In genomic region chrX:105210258-105210657, GRCh38 we compare ENCODE assay signal across 28 cellular contexts. TPM values are rescaled to one million over a fixed set of nuclear protein-coding genes. Genes with fewer than 3 reads are reported as not detected.
DNase-seq lines count a peak whose midpoint lies in the region; ATAC-seq and TF ChIP-seq lines count a peak whose summit lies in the region.
"Had no signal": no experiment of that assay in that cellular context is flagged by ENCODE, and none has a peak within 500 bp of the region (broad histone marks: within the 10 kb centered on the region; RNA-seq: fewer than 3 reads in every experiment).

No MANE protein-coding gene starts in this region.

- no peaks in the 10 kb centered on the region for H3K27me3 Mint-ChIP-seq in glutamatergic neuron (ENCODE audit: unreplicated experiment)
- H3K27me3 Mint-ChIP-seq in activated naive CD4-positive, alpha-beta T cell treated with anti-CD3 and anti-CD28 coated beads, Interleukin-2, amount 10 ng/mL, durations not matched to agents 7 days and 5 days, result no peaks in the 10 kb centered on the region
- H3K27me3 Mint-ChIP-seq: activated CD4-positive, alpha-beta memory T cell treated with anti-CD3 and anti-CD28 coated beads for 36 hours; brain; stimulated activated naive B cell treated with anti-CD40 and anti-IgM and Interleukin-4, amounts not matched to agents 10 μg/mL and 1 μg/mL and 100 μg/mL, for 72 hours had no signal

- BruUV-seq in A673 (replicated peaks; lab: Mats Ljungman, UMichigan) (no TSS peak), Panc1 (replicated peaks; lab: Mats Ljungman, UMichigan) (no TSS peak)

- in situ Hi-C loops in Panc1 (cut with HindIII; ENCODE audit: low pct_unique_long_range_greater_than_20kb, low sequenced_read_pairs), result no loop called here

- no peak overlapping the region for H3K27ac Mint-ChIP-seq in glutamatergic neuron (ENCODE audit: unreplicated experiment)
- H3K27ac Mint-ChIP-seq in activated naive CD4-positive, alpha-beta T cell treated with anti-CD3 and anti-CD28 coated beads, Interleukin-2, amount 10 ng/mL, durations not matched to agents 7 days and 5 days, result no peak overlapping the region
- H3K27ac Mint-ChIP-seq: activated CD4-positive, alpha-beta memory T cell treated with anti-CD3 and anti-CD28 coated beads for 36 hours; brain; stimulated activated naive B cell treated with anti-CD40 and anti-IgM and Interleukin-4, amounts not matched to agents 10 μg/mL and 1 μg/mL and 100 μg/mL, for 72 hours had no signal

- H3K4me1 ChIP-seq in A673 (ENCODE audit: insufficient read depth, low read length, poor library complexity, severe bottlenecking) (no peaks in the 10 kb centered on the region), Panc1 (ENCODE audit: control insufficient read depth, insufficient read depth, low read length) (no peaks in the 10 kb centered on the region)

- H3K36me3 Mint-ChIP-seq in glutamatergic neuron (ENCODE audit: unreplicated experiment), result no peaks in the 10 kb centered on the region
- no peaks in the 10 kb centered on the region for H3K36me3 Mint-ChIP-seq in activated naive CD4-positive, alpha-beta T cell treated with anti-CD3 and anti-CD28 coated beads, Interleukin-2, amount 10 ng/mL, durations not matched to agents 7 days and 5 days
- H3K36me3 Mint-ChIP-seq: activated CD4-positive, alpha-beta memory T cell treated with anti-CD3 and anti-CD28 coated beads for 36 hours; brain; stimulated activated naive B cell treated with anti-CD40 and anti-IgM and Interleukin-4, amounts not matched to agents 10 μg/mL and 1 μg/mL and 100 μg/mL, for 72 hours had no signal

- H3K9me3 Mint-ChIP-seq in glutamatergic neuron (ENCODE audit: unreplicated experiment), result peaks cover 4% of the 10 kb centered on the region
- no peaks in the 10 kb centered on the region for H3K9me3 Mint-ChIP-seq in activated naive CD4-positive, alpha-beta T cell treated with anti-CD3 and anti-CD28 coated beads, Interleukin-2, amount 10 ng/mL, durations not matched to agents 7 days and 5 days

- no peak overlapping the region for H3K27ac ChIP-seq in A673 (ENCODE audit: low read depth, low read length, poor library complexity, severe bottlenecking)
- H3K27ac ChIP-seq in Panc1 (ENCODE audit: low read length), result no peak overlapping the region
- H3K27ac ChIP-seq: RWPE1, skin epidermis had no signal

- H3K4me1 Mint-ChIP-seq in glutamatergic neuron (ENCODE audit: low read depth, unreplicated experiment), result no peaks in the 10 kb centered on the region
- H3K4me1 Mint-ChIP-seq in activated naive CD4-positive, alpha-beta T cell treated with anti-CD3 and anti-CD28 coated beads, Interleukin-2, amount 10 ng/mL, durations not matched to agents 7 days and 5 days, result no peaks in the 10 kb centered on the region
- H3K4me1 Mint-ChIP-seq: brain; stimulated activated naive B cell treated with anti-CD40 and anti-IgM and Interleukin-4, amounts not matched to agents 10 μg/mL and 1 μg/mL and 100 μg/mL, for 72 hours had no signal

- DNase-seq in A673 (ENCODE audit: low spot score), result no peak
- no peak for DNase-seq in Panc1 (ENCODE audit: low read depth, low spot score)
- no peak for DNase-seq in glutamatergic neuron
- DNase-seq in effector CD4-positive, alpha-beta T cell, result no peak
- DNase-seq in central memory CD4-positive, alpha-beta T cell, result no peak
- DNase-seq in activated naive CD4-positive, alpha-beta T cell treated with anti-CD3 and anti-CD28 coated beads, Interleukin-2, amount 10 ng/mL, durations not matched to agents 7 days and 5 days, result no peak
- DNase-seq: activated CD4-positive, alpha-beta memory T cell treated with anti-CD3 and anti-CD28 coated beads for 36 hours; activated effector memory CD4-positive, alpha-beta T cell treated with anti-CD3 and anti-CD28 coated beads, Interleukin-2, amount 50 U/mL, for 16 hours; GF-D8; IMR-90; NCI-H1417 treated with DMSO at 0.1 percent for 48 hours; NCI-H510A; stimulated activated CD4-positive, alpha-beta T cell treated with anti-CD3 and anti-CD28 coated beads, Interleukin-2, amount 100 ng/mL, for 24 hours; stimulated activated naive B cell treated with anti-CD40 and anti-IgM and Interleukin-4, amounts not matched to agents 10 μg/mL and 1 μg/mL and 100 μg/mL, for 72 hours; T1000 had no signal

- TF ChIP-seq CTCF in A673 (conservative IDR thresholded peaks at IDR 0.05; ENCODE audit: low read depth, low read length) (peak; percentile 20; the same call in 1 of the 2 replicates), GM12875 (IDR thresholded peaks at IDR 0.05; ENCODE audit: borderline replicate concordance, insufficient read depth, low read depth, low read length) (peak; percentile 27; the same call in 1 of the 2 replicates), Panc1 (IDR thresholded peaks at IDR 0.05) (peak; percentile 40), glutamatergic neuron (IDR thresholded peaks at IDR 0.05; ENCODE audit: partially characterized antibody, unreplicated experiment) (peak; percentile 27)

- intact Hi-C loops in A673 (cut with micrococcal nuclease; ENCODE audit: unreplicated experiment), result no loop called here
- intact Hi-C loops in Panc1 (cut with micrococcal nuclease; ENCODE audit: unreplicated experiment), result no loop called here

- H3K27me3 ChIP-seq in A673 (replicated peaks; ENCODE audit: insufficient read depth, low read depth, low read length, poor library complexity) (no peaks in the 10 kb centered on the region), Panc1 (ENCODE audit: control insufficient read depth, insufficient read depth, low read length) (no peaks in the 10 kb centered on the region)

- no peak overlapping the region for H3K4me3 Mint-ChIP-seq in glutamatergic neuron (ENCODE audit: unreplicated experiment)
- no peak overlapping the region for H3K4me3 Mint-ChIP-seq in activated naive CD4-positive, alpha-beta T cell treated with anti-CD3 and anti-CD28 coated beads, Interleukin-2, amount 10 ng/mL, durations not matched to agents 7 days and 5 days
- H3K4me3 Mint-ChIP-seq: activated CD4-positive, alpha-beta memory T cell treated with anti-CD3 and anti-CD28 coated beads for 36 hours; brain; stimulated activated naive B cell treated with anti-CD40 and anti-IgM and Interleukin-4, amounts not matched to agents 10 μg/mL and 1 μg/mL and 100 μg/mL, for 72 hours had no signal

- H3K36me3 ChIP-seq in A673 (ENCODE audit: insufficient read depth, low read length, poor library complexity, severe bottlenecking), result no peaks in the 10 kb centered on the region
- no peaks in the 10 kb centered on the region for H3K36me3 ChIP-seq in Panc1 (ENCODE audit: control insufficient read depth, insufficient read depth, low read length)

- H3K4me3 ChIP-seq in A673 (ENCODE audit: low read depth, low read length, poor library complexity, severe bottlenecking) (no peak overlapping the region), GM12875 (ENCODE audit: low read depth, low read length) (no peak overlapping the region), Panc1 (ENCODE audit: low read depth in 2 of 2, low read length in 2 of 2) (no peak overlapping the region)
- H3K4me3 ChIP-seq: skin epidermis had no signal

- CTCF ChIA-PET in A673 (lab: Charles Lee), result no interaction called here
- CTCF ChIA-PET in Panc1 (lab: Charles Lee), result no interaction called here
- CTCF ChIA-PET in activated naive CD4-positive, alpha-beta T cell treated with anti-CD3 and anti-CD28 coated beads, Interleukin-2, amount 10 ng/mL, durations not matched to agents 7 days and 5 days (lab: Charles Lee), result no interaction called here

- H3K9me3 ChIP-seq in A673 (ENCODE audit: low read depth, low read length, poor library complexity, severe bottlenecking) (no peaks in the 10 kb centered on the region), Panc1 (ENCODE audit: control insufficient read depth, insufficient read depth, low read depth, low read length) (no peaks in the 10 kb centered on the region)

- POLR2A ChIA-PET in A673 (lab: Charles Lee; ENCODE audit: low non-redundant PET) (no interaction called here), Panc1 (lab: Charles Lee) (no interaction called here)

- ATAC-seq in Panc1 (no peak), HG03175 (IDR thresholded peaks at IDR 0.05; ENCODE audit: unreplicated experiment) (no peak)
- ATAC-seq: stimulated activated naive B cell treated with anti-CD40 and anti-IgM and Interleukin-4, amounts not matched to agents 10 μg/mL and 1 μg/mL and 100 μg/mL, for 72 hours had no signal

RNA-seq across cellular contexts. Expression of gene TEX13A, which starts 10.2 kb away (rescaled TPM):
- total RNA-seq in A673 (2021) (not detected in 2 replicates), Panc1 (2021; ENCODE audit: unreplicated experiment) (not detected), glutamatergic neuron (ENCODE audit: unreplicated experiment) (not detected)
- not detected for polyA plus RNA-seq in Panc1 (2012; ENCODE audit: insufficient read length)
- total RNA-seq: activated CD4-positive, alpha-beta memory T cell treated with anti-CD3 and anti-CD28 coated beads for 36 hours; endothelial cell of umbilical vein; H1; IMR-90; liver; M059J; mucosa of gallbladder; pulmonary artery endothelial cell; temporal lobe had no signal
- polyA plus RNA-seq: AG04450, endothelial cell of umbilical vein, H1, IMR-90, liver had no signal
